8 cellular contexts compared by ENCODE assay signal in genomic region chr9:119167267-119167666, GRCh38.
"Had no signal": no experiment of that assay in that cellular context is flagged by ENCODE, and none has a peak within 500 bp of the region (broad histone marks: within the 10 kb centered on the region; RNA-seq: fewer than 3 reads in every experiment).

No MANE protein-coding gene starts in this region.

- DNase-seq: GM23248, GOT3, H7, HCEC 1CT, HFFc6 had no signal

- H3K4me3 Mint-ChIP-seq: GM23338, HFFc6 had no signal

- H3K4me2 ChIP-seq: GM23338 had no signal

- H3K9me3 ChIP-seq: HAP-1 had no signal

- H3K4me1 ChIP-seq: HAP-1 had no signal

- H3K4me3 ChIP-seq: GM23248, GM23338, HAP-1 had no signal

- H2AFZ ChIP-seq: GM23248, GM23338 had no signal

- H3K36me3 ChIP-seq: HAP-1 had no signal

- H3K27ac ChIP-seq: GM23248 had no signal

- H3K9ac ChIP-seq: GM23248 had no signal

- H3K27ac Mint-ChIP-seq: GM23338, HFFc6 had no signal

- H3K9me3 Mint-ChIP-seq: GM23338 had no signal

- FAIRE-seq: H54 had no signal
